Comparison of ENCODE assay signal across 9 cellular contexts in genomic region chr5:95973793-95974325, GRCh38. TPM values are rescaled to one million over a fixed set of nuclear protein-coding genes. Genes with fewer than 3 reads are reported as not detected.
DNase-seq lines count a peak whose midpoint lies in the region; ATAC-seq and TF ChIP-seq lines count a peak whose summit lies in the region.
"Had no signal": no experiment of that assay in that cellular context is flagged by ENCODE, and none has a peak within 500 bp of the region (broad histone marks: within the 10 kb centered on the region; RNA-seq: fewer than 3 reads in every experiment).

No MANE protein-coding gene starts in this region.

- ATAC-seq in HG03064 (IDR thresholded peaks at IDR 0.05; ENCODE audit: low read depth, unreplicated experiment) = peak; percentile 92

- H3K27me3 Mint-ChIP-seq in activated CD4-positive, alpha-beta T cell treated with anti-CD3 and anti-CD28 coated beads, Interleukin-2, amount 10 ng/mL, durations not matched to agents 24 days and 14 days = peaks cover 7% of the 10 kb centered on the region
- H3K27me3 Mint-ChIP-seq in T-helper 2 cell treated with Interferon-gamma antibody and Interleukin-4, amounts not matched to agents 5 μg/mL and 100 μg/mL, for 36 hours (ENCODE audit: low read depth) = no peaks in the 10 kb centered on the region

- 23% methylated on average over 3 of the region's 3 CpGs for WGBS in smooth muscle cell (ENCODE audit: low lambda C conversion rate)

- H2AFZ ChIP-seq in smooth muscle cell (ENCODE audit: low read depth) = no peak overlapping the region

- no peaks in the 10 kb centered on the region for H3K36me3 ChIP-seq in smooth muscle cell (ENCODE audit: low read depth)

- peak overlapping the region; percentile 24 for H3K9ac ChIP-seq in smooth muscle cell (ENCODE audit: low read depth)

- H3K4me1 ChIP-seq in smooth muscle cell (ENCODE audit: low read depth) = no peaks in the 10 kb centered on the region

- H3K4me1 Mint-ChIP-seq in activated CD4-positive, alpha-beta T cell treated with anti-CD3 and anti-CD28 coated beads, Interleukin-2, amount 10 ng/mL, durations not matched to agents 24 days and 14 days = peaks cover 6% of the 10 kb centered on the region
- peaks cover 8% of the 10 kb centered on the region for H3K4me1 Mint-ChIP-seq in T-helper 2 cell treated with Interferon-gamma antibody and Interleukin-4, amounts not matched to agents 5 μg/mL and 100 μg/mL, for 36 hours (ENCODE audit: low read depth)

- TF ChIP-seq CTCF in smooth muscle cell (IDR thresholded peaks at IDR 0.05; ENCODE audit: borderline replicate concordance, insufficient read depth, poor library complexity, severe bottlenecking) = no peak

- peak; percentile 62 for DNase-seq in activated CD4-positive, alpha-beta T cell treated with anti-CD3 and anti-CD28 coated beads, Interleukin-2, amount 10 ng/mL, durations not matched to agents 24 days and 14 days
- no peak for DNase-seq in activated CD4-positive, alpha-beta T cell treated with anti-CD3 and anti-CD28 coated beads for 4 hours
- peak; percentile 42 for DNase-seq in T-helper 2 cell treated with Interferon-gamma antibody and Interleukin-4, amounts not matched to agents 5 μg/mL and 100 μg/mL, for 36 hours (ENCODE audit: low spot score)
- DNase-seq in smooth muscle cell (lab: John Stamatoyannopoulos, UW; ENCODE audit: unreplicated experiment) (no peak), hippocampal formation (lab: John Stamatoyannopoulos, UW) (no peak), cortex of kidney (lab: John Stamatoyannopoulos, UW) (no peak), cerebellar nuclear complex (lab: John Stamatoyannopoulos, UW) (no peak)

- no peaks in the 10 kb centered on the region for H3K36me3 Mint-ChIP-seq in activated CD4-positive, alpha-beta T cell treated with anti-CD3 and anti-CD28 coated beads, Interleukin-2, amount 10 ng/mL, durations not matched to agents 24 days and 14 days (ENCODE audit: low read depth)
- no peaks in the 10 kb centered on the region for H3K36me3 Mint-ChIP-seq in T-helper 2 cell treated with Interferon-gamma antibody and Interleukin-4, amounts not matched to agents 5 μg/mL and 100 μg/mL, for 36 hours (ENCODE audit: low read depth)

- peak overlapping the region; percentile 84 for H3K27ac ChIP-seq in smooth muscle cell (ENCODE audit: low read depth)
- H3K27ac ChIP-seq: SK-N-MC had no signal

- H3K9me3 Mint-ChIP-seq in activated CD4-positive, alpha-beta T cell treated with anti-CD3 and anti-CD28 coated beads, Interleukin-2, amount 10 ng/mL, durations not matched to agents 24 days and 14 days = peaks cover 10% of the 10 kb centered on the region
- H3K9me3 Mint-ChIP-seq in T-helper 2 cell treated with Interferon-gamma antibody and Interleukin-4, amounts not matched to agents 5 μg/mL and 100 μg/mL, for 36 hours = no peaks in the 10 kb centered on the region

- H3K27me3 ChIP-seq in smooth muscle cell (ENCODE audit: low read depth) = no peaks in the 10 kb centered on the region

- peak overlapping the region; percentile 48 for H3K27ac Mint-ChIP-seq in activated CD4-positive, alpha-beta T cell treated with anti-CD3 and anti-CD28 coated beads, Interleukin-2, amount 10 ng/mL, durations not matched to agents 24 days and 14 days
- peak overlapping the region; percentile 38 for H3K27ac Mint-ChIP-seq in T-helper 2 cell treated with Interferon-gamma antibody and Interleukin-4, amounts not matched to agents 5 μg/mL and 100 μg/mL, for 36 hours

- H3F3A ChIP-seq in smooth muscle cell (ENCODE audit: low read depth) = peaks cover 10% of the 10 kb centered on the region

- no peak overlapping the region for H3K4me3 Mint-ChIP-seq in activated CD4-positive, alpha-beta T cell treated with anti-CD3 and anti-CD28 coated beads, Interleukin-2, amount 10 ng/mL, durations not matched to agents 24 days and 14 days
- no peak overlapping the region for H3K4me3 Mint-ChIP-seq in T-helper 2 cell treated with Interferon-gamma antibody and Interleukin-4, amounts not matched to agents 5 μg/mL and 100 μg/mL, for 36 hours

- no peaks in the 10 kb centered on the region for H4K20me1 ChIP-seq in smooth muscle cell (ENCODE audit: low read depth)

- no peaks in the 10 kb centered on the region for H3K9me3 ChIP-seq in smooth muscle cell (replicated peaks; ENCODE audit: low read depth)

- intact Hi-C loops in activated CD4-positive, alpha-beta T cell treated with anti-CD3 and anti-CD28 coated beads, Interleukin-2, amount 10 ng/mL, durations not matched to agents 24 days and 14 days (cut with micrococcal nuclease) = no loop called here

- no peak overlapping the region for H3K4me3 ChIP-seq in smooth muscle cell
- H3K4me3 ChIP-seq: SK-N-MC had no signal

- H3K79me2 ChIP-seq in smooth muscle cell (ENCODE audit: low read depth) = no peaks in the 10 kb centered on the region

- H3K4me2 ChIP-seq in smooth muscle cell = peak overlapping the region; percentile 64

RNA-seq across cellular contexts. Expression of gene ELL2, which starts 12.2 kb away (rescaled TPM):
- total RNA-seq in activated CD4-positive, alpha-beta T cell treated with anti-CD3 and anti-CD28 coated beads, Interleukin-2, amount 10 ng/mL, durations not matched to agents 24 days and 14 days = 103 and 111 TPM in 2 replicates
- total RNA-seq in smooth muscle cell = 49.9 and 67.9 TPM in 2 replicates
- polyA plus RNA-seq in smooth muscle cell = 14.4 and 30.9 TPM in 2 replicates

Comparison
In these comparisons a context has a peak if more than half of its experiments do, and no peak if none do; other contexts are left out.
1. DNase-seq: peak in activated CD4-positive, alpha-beta T cell treated with anti-CD3 and anti-CD28 coated beads, Interleukin-2, amount 10 ng/mL, durations not matched to agents 24 days and 14 days (single experiment) and T-helper 2 cell treated with Interferon-gamma antibody and Interleukin-4, amounts not matched to agents 5 μg/mL and 100 μg/mL, for 36 hours (single experiment); none in activated CD4-positive, alpha-beta T cell treated with anti-CD3 and anti-CD28 coated beads for 4 hours (0 of 2), smooth muscle cell (single experiment), hippocampal formation (0 of 2), cortex of kidney (single experiment) and cerebellar nuclear complex (0 of 2).